1 cellular context compared by ENCODE assay signal in the genomic region with DNA sequence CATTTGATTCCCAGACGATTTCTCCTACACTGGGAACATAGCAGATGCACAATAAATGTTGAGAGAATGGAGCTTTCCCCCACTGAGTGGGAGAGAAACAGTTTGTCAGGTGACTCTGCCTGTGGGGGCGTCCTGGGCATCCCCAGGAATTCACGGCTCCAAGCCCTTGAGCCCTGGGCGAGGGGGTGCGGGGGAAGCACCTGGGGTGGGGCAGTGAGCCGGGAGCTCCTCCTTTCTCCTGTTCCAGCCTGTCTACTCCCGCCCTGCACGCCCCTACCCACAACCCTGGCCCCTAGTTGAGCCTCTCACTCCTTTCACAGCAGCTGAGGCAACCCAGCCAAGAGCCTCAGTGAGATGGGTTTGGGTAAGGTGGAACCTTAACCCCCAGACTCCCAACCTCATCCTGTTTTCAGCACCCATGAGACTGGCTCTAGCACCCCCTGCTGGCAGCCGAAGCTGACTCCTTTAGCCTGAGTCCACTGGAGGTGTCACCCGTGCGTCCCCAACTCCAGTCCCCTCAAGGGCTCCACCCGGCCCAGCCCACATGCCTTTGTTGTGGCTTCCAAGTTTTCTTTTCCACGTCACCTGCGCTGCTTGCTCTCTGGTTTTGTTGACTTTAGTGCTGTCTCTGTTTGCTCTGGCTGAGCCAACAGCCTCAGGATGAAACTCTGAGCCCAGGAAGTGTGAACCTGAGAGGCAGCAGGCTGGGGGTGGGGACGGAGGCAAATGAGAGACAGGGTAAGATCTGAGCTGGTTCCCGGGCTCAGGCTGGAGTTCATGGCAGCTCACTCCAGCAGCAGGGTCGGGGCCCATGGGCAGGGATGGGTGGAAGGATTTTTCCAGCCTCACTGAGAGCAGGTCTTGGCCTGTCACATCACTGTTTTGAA.
TF ChIP-seq lines count a peak whose summit lies in the region.

No MANE protein-coding gene starts in this region.

TF ChIP-seq in SK-N-SH treated with all-trans-retinoic acid at 6 μM for 48 hours, 23 proteins besides CTCF, POLR2A, EP300 and RAD21 (continued from another document):
- TF ChIP-seq, protein P1, sequence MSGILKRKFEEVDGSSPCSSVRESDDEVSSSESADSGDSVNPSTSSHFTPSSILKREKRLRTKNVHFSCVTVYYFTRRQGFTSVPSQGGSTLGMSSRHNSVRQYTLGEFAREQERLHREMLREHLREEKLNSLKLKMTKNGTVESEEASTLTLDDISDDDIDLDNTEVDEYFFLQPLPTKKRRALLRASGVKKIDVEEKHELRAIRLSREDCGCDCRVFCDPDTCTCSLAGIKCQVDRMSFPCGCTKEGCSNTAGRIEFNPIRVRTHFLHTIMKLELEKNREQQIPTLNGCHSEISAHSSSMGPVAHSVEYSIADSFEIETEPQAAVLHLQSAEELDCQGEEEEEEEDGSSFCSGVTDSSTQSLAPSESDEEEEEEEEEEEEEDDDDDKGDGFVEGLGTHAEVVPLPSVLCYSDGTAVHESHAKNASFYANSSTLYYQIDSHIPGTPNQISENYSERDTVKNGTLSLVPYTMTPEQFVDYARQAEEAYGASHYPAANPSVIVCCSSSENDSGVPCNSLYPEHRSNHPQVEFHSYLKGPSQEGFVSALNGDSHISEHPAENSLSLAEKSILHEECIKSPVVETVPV (CRISPR knock-in tag; IDR thresholded peaks at IDR 0.05): no peak
- TF ChIP-seq BACH2 (CRISPR knock-in tag; IDR thresholded peaks at IDR 0.05; ENCODE audit: borderline replicate concordance) (no peak), ZFP3 (CRISPR knock-in tag; IDR thresholded peaks at IDR 0.05) (no peak)
